1 cellular context compared by ENCODE assay signal in genomic region chr18:2572892-2573291, GRCh38.
TF ChIP-seq lines count a peak whose summit lies in the region.

No MANE protein-coding gene starts in this region.

TF ChIP-seq in GM23338, 12 proteins besides CTCF, POLR2A, EP300 and RAD21 (continued from another document):
- TF ChIP-seq ZNF462 (CRISPR knock-in tag; IDR thresholded peaks at IDR 0.05), result no peak
- TF ChIP-seq STAT1 (IDR thresholded peaks at IDR 0.05; ENCODE audit: unreplicated experiment), result no peak
- TF ChIP-seq JUNB (IDR thresholded peaks at IDR 0.05; ENCODE audit: unreplicated experiment), result no peak
- no peak for TF ChIP-seq ETS1 (IDR thresholded peaks at IDR 0.05)
- TF ChIP-seq ZNF331 (CRISPR knock-in tag; IDR thresholded peaks at IDR 0.05; ENCODE audit: low read depth), result no peak
- no peak for TF ChIP-seq ZNF114 (CRISPR knock-in tag; IDR thresholded peaks at IDR 0.05)
- TF ChIP-seq POLR2AphosphoS5 (IDR thresholded peaks at IDR 0.05; ENCODE audit: low read depth), result no peak
